In genomic region chr16:66928702-66929388, GRCh38 we compare ENCODE assay signal across 8 cellular contexts. TPM values are rescaled to one million over a fixed set of nuclear protein-coding genes. Genes with fewer than 3 reads are reported as not detected.
A peak's percentile ranks its signal among the peaks of the same experiment; 100 is the strongest.
DNase-seq lines count a peak whose midpoint lies in the region; ATAC-seq lines count a peak whose summit lies in the region.

No MANE protein-coding gene starts in this region.

- DNase-seq in EH (ENCODE audit: low read depth) (peak; percentile 45), LHCN-M2 (ENCODE audit: low read depth) (peak; percentile 79), amniotic epithelial cell (ENCODE audit: low read depth) (peak; percentile 50), myocyte (ENCODE audit: low read depth) (peak; percentile 79), COR-L47 (lab: John Stamatoyannopoulos, UW) (no peak), T1000 (lab: John Stamatoyannopoulos, UW) (no peak)

- no peak for ATAC-seq in GM18519 (IDR thresholded peaks at IDR 0.05; ENCODE audit: low FRiP score, unreplicated experiment)
- ATAC-seq in GM18873 (IDR thresholded peaks at IDR 0.05; ENCODE audit: low FRiP score, unreplicated experiment), result no peak

RNA-seq across cellular contexts. Expression of gene RRAD, which starts 3.5 kb away (rescaled TPM):
- 1.1 and 1.7 TPM in 2 replicates for total RNA-seq in LHCN-M2 (2014; rRNA removed)
- 1.1 TPM for polyA plus RNA-seq in LHCN-M2 (2012)
- 26.3 and 60.5 TPM in 2 replicates for total RNA-seq in myocyte
- polyA plus RNA-seq in myocyte (2012), result 8.5 TPM

RNA-seq across cellular contexts. Expression of gene CIAO2B, which starts 5.4 kb away (rescaled TPM):
- total RNA-seq in LHCN-M2 (2014; rRNA removed) (147 and 148 TPM in 2 replicates), myocyte (168 and 235 TPM in 2 replicates)
- 252 TPM for polyA plus RNA-seq in LHCN-M2 (2012)
- 253 TPM for polyA plus RNA-seq in myocyte (2012)

RNA-seq across cellular contexts. Expression of gene CES2, which starts 6.5 kb away (rescaled TPM):
- total RNA-seq in LHCN-M2 (2014; rRNA removed), result 45.8 and 53.4 TPM in 2 replicates
- polyA plus RNA-seq in LHCN-M2 (2012), result 29.1 TPM
- 70.7 and 81.0 TPM in 2 replicates for total RNA-seq in myocyte
- polyA plus RNA-seq in myocyte (2012), result 42.7 TPM

RNA-seq across cellular contexts. Expression of gene CDH16, which starts 10.2 kb away (rescaled TPM):
- total RNA-seq in LHCN-M2 (2014; rRNA removed) (not detected in 2 replicates), myocyte (1.1 TPM in 1 of 2 replicates, not detected in the other)
- polyA plus RNA-seq in LHCN-M2 (2012), result not detected
- polyA plus RNA-seq in myocyte (2012), result not detected

RNA-seq across cellular contexts. Expression of gene CES3, which starts 32.2 kb away (rescaled TPM):
- total RNA-seq in LHCN-M2 (2014; rRNA removed), result 0.75 and 0.96 TPM in 2 replicates
- polyA plus RNA-seq in LHCN-M2 (2012), result 0.05 TPM
- total RNA-seq in myocyte, result 1.7 and 1.9 TPM in 2 replicates
- polyA plus RNA-seq in myocyte (2012), result 0.19 TPM

Comparison
In these comparisons a context has a peak if more than half of its experiments do, and no peak if none do; other contexts are left out.
1. DNase-seq: peak in EH (single experiment), LHCN-M2 (single experiment), amniotic epithelial cell (single experiment) and myocyte (single experiment); none in COR-L47 (single experiment) and T1000 (single experiment).
2. RNA of gene RRAD, which starts 3.5 kb away (total RNA-seq): 26.3 to 60.5 TPM in myocyte; 1.1 to 1.7 TPM in LHCN-M2; every median in the first group is over 10 times any median in the second.